In genomic region chr1:151968058-151968457, GRCh38 we compare ENCODE assay signal across 8 cellular contexts. TPM values are rescaled to one million over a fixed set of nuclear protein-coding genes. Genes with fewer than 3 reads are reported as not detected.
DNase-seq lines count a peak whose midpoint lies in the region; ATAC-seq, FAIRE-seq and TF ChIP-seq lines count a peak whose summit lies in the region.

No MANE protein-coding gene starts in this region.

- no peak overlapping the region for H3K4me3 ChIP-seq in BE2C (ENCODE audit: low read depth, low read length)

- no peak overlapping the region for H3K27ac Mint-ChIP-seq in activated naive CD8-positive, alpha-beta T cell treated with anti-CD3 and anti-CD28 coated beads, Interleukin-2, amount 50 U/mL, for 24 hours
- no peak overlapping the region for H3K27ac Mint-ChIP-seq in stimulated activated naive B cell treated with anti-CD40 and anti-IgM and Interleukin-4, amounts not matched to agents 10 μg/mL and 1 μg/mL and 100 μg/mL, for 72 hours

- H3K36me3 Mint-ChIP-seq in activated naive CD8-positive, alpha-beta T cell treated with anti-CD3 and anti-CD28 coated beads, Interleukin-2, amount 50 U/mL, for 24 hours (ENCODE audit: low read depth): no peaks in the 10 kb centered on the region
- H3K36me3 Mint-ChIP-seq in stimulated activated naive B cell treated with anti-CD40 and anti-IgM and Interleukin-4, amounts not matched to agents 10 μg/mL and 1 μg/mL and 100 μg/mL, for 72 hours: no peaks in the 10 kb centered on the region

- no peak overlapping the region for H3K27ac ChIP-seq in RWPE1

- peaks cover 8% of the 10 kb centered on the region for H3K27me3 Mint-ChIP-seq in activated naive CD8-positive, alpha-beta T cell treated with anti-CD3 and anti-CD28 coated beads, Interleukin-2, amount 50 U/mL, for 24 hours
- peaks cover 19 to 23% of the 10 kb centered on the region in 2 donors for H3K27me3 Mint-ChIP-seq in stimulated activated naive B cell treated with anti-CD40 and anti-IgM and Interleukin-4, amounts not matched to agents 10 μg/mL and 1 μg/mL and 100 μg/mL, for 72 hours

- H3K9me3 Mint-ChIP-seq in activated naive CD8-positive, alpha-beta T cell treated with anti-CD3 and anti-CD28 coated beads, Interleukin-2, amount 50 U/mL, for 24 hours: no peaks in the 10 kb centered on the region
- no peaks in the 10 kb centered on the region for H3K9me3 Mint-ChIP-seq in stimulated activated naive B cell treated with anti-CD40 and anti-IgM and Interleukin-4, amounts not matched to agents 10 μg/mL and 1 μg/mL and 100 μg/mL, for 72 hours

- TF ChIP-seq POLR2A in H54 (IDR thresholded peaks at IDR 0.05; ENCODE audit: low read depth, low read length): no peak

- CTCF ChIA-PET in RWPE1 (lab: Yijun Ruan, JAX): interaction anchor here (0.6 to 3.1 kb wide), 10 partner anchors 9 to 219 kb away, joined by 3 to 28 read pairs (median 3); no protein-coding TSS in a partner anchor

- peaks cover 30% of the 10 kb centered on the region for H3K4me1 Mint-ChIP-seq in activated naive CD8-positive, alpha-beta T cell treated with anti-CD3 and anti-CD28 coated beads, Interleukin-2, amount 50 U/mL, for 24 hours
- H3K4me1 Mint-ChIP-seq in stimulated activated naive B cell treated with anti-CD40 and anti-IgM and Interleukin-4, amounts not matched to agents 10 μg/mL and 1 μg/mL and 100 μg/mL, for 72 hours: peaks cover 6 to 14% of the 10 kb centered on the region in 2 donors

- peak; percentile 71 for TF ChIP-seq CTCF in BE2C (IDR thresholded peaks at IDR 0.05; ENCODE audit: low read depth, low read length)
- TF ChIP-seq CTCF in RWPE1 (conservative IDR thresholded peaks at IDR 0.05; ENCODE audit: low read depth): peak; percentile 41; the same call in 1 of the 2 replicates

- POLR2A ChIA-PET in RWPE1 (lab: Yijun Ruan, JAX; ENCODE audit: low non-redundant PET): no interaction called here

- H3K36me3 ChIP-seq in BE2C: no peaks in the 10 kb centered on the region

- no peaks in the 10 kb centered on the region for H3K4me1 ChIP-seq in BE2C

- peak; percentile 79 for ATAC-seq in activated naive CD8-positive, alpha-beta T cell treated with anti-CD3 and anti-CD28 coated beads, Interleukin-2, amount 50 U/mL, for 24 hours
- peak; percentile 77 to 86 for ATAC-seq in stimulated activated naive B cell treated with anti-CD40 and anti-IgM and Interleukin-4, amounts not matched to agents 10 μg/mL and 1 μg/mL and 100 μg/mL, for 72 hours (replicated peaks)

- peaks cover 59% of the 10 kb centered on the region for H3K27me3 ChIP-seq in BE2C

- no peak for FAIRE-seq in H54 (lab: Jason Lieb, UNC)

- H3K9me3 ChIP-seq in BE2C: no peaks in the 10 kb centered on the region

- no peak overlapping the region for H3K4me3 Mint-ChIP-seq in activated naive CD8-positive, alpha-beta T cell treated with anti-CD3 and anti-CD28 coated beads, Interleukin-2, amount 50 U/mL, for 24 hours
- H3K4me3 Mint-ChIP-seq in stimulated activated naive B cell treated with anti-CD40 and anti-IgM and Interleukin-4, amounts not matched to agents 10 μg/mL and 1 μg/mL and 100 μg/mL, for 72 hours: no peak overlapping the region

- DNase-seq in BE2C: peak; percentile 25
- DNase-seq in HCEC 1CT: peak; percentile 56
- DNase-seq in RWPE1 (ENCODE audit: low spot score): no peak
- DNase-seq in activated naive CD8-positive, alpha-beta T cell treated with anti-CD3 and anti-CD28 coated beads, Interleukin-2, amount 50 U/mL, for 24 hours: peak; percentile 33
- DNase-seq in iPS-NIHi7 (ENCODE audit: extremely low spot score): peak; percentile 56
- DNase-seq in stimulated activated naive B cell treated with anti-CD40 and anti-IgM and Interleukin-4, amounts not matched to agents 10 μg/mL and 1 μg/mL and 100 μg/mL, for 72 hours: peak; percentile 11
- no peak for DNase-seq in GF-D8 (lab: John Stamatoyannopoulos, UW)
- DNase-seq in H54 (ENCODE audit: insufficient read length, low spot score): no peak

RNA-seq across cellular contexts. Expression of gene S100A10, which starts 25.6 kb away (rescaled TPM):
- polyA plus RNA-seq in BE2C (2012; ENCODE audit: insufficient read depth, insufficient read length, low read depth): not detected

RNA-seq across cellular contexts. Expression of gene THEM4, which starts 58.7 kb away (rescaled TPM):
- 8.2 TPM for polyA plus RNA-seq in BE2C (2012; ENCODE audit: insufficient read depth, insufficient read length, low read depth)

Comparison
In these comparisons a context has a peak if more than half of its experiments do, and no peak if none do; other contexts are left out.
1. DNase-seq: peak in BE2C (single experiment), HCEC 1CT (single experiment), activated naive CD8-positive, alpha-beta T cell treated with anti-CD3 and anti-CD28 coated beads, Interleukin-2, amount 50 U/mL, for 24 hours (single experiment), iPS-NIHi7 (single experiment) and stimulated activated naive B cell treated with anti-CD40 and anti-IgM and Interleukin-4, amounts not matched to agents 10 μg/mL and 1 μg/mL and 100 μg/mL, for 72 hours (single experiment); none in RWPE1 (single experiment), GF-D8 (single experiment) and H54 (single experiment).